ENCODE assay signal across 20 cellular contexts in the genomic region with DNA sequence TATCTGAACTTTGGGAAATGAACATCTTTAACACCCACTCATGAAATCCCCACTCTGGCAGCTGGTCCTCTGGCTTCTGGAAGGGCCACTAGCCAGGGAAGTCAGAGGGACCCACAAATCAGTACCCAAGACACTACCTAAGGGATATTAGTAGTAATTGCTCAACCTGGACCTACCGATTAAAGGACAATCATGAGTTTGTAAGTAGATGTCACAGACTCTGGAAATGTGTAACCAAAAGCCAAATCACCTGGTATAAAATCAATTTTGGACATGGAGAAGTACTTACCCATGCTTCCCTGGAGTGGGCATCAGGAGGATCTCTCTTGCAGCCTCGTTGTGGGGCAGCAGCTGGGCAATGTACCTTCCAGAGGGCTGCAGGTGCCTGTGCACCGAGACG.
A peak's percentile ranks its signal among the peaks of the same experiment; 100 is the strongest.
DNase-seq lines count a peak whose midpoint lies in the region; ATAC-seq, FAIRE-seq and TF ChIP-seq lines count a peak whose summit lies in the region.
"Had no signal": no experiment of that assay in that cellular context is flagged by ENCODE, and none has a peak within 500 bp of the region (broad histone marks: within the 10 kb centered on the region; RNA-seq: fewer than 3 reads in every experiment).

No MANE protein-coding gene starts in this region.

- H3K79me2 ChIP-seq in HepG2 (ENCODE audit: insufficient read depth, low read length) = no peaks in the 10 kb centered on the region

- peaks cover 6% of the 10 kb centered on the region for H3K4me1 Mint-ChIP-seq in nephron progenitor cell
- H3K4me1 Mint-ChIP-seq: B cell had no signal

- TF ChIP-seq RAD21 in liver (IDR thresholded peaks at IDR 0.05) (peak in 1 of 2 donors; percentile 10), HepG2 (CRISPR knock-in tag; IDR thresholded peaks at IDR 0.05) (no peak)

- no peaks in the 10 kb centered on the region for H3K9me3 Mint-ChIP-seq in nephron progenitor cell
- H3K9me3 Mint-ChIP-seq: CD4-positive, alpha-beta T cell; CD8-positive, alpha-beta T cell had no signal

- no peaks in the 10 kb centered on the region for H3K9me3 ChIP-seq in liver (ENCODE audit: control insufficient read depth in 4 of 4, low read length in 3 of 4)
- no peaks in the 10 kb centered on the region for H3K9me3 ChIP-seq in HepG2 (ENCODE audit: low read length)
- H3K9me3 ChIP-seq: A549; BLaER1 treated with 17β-estradiol and CSF1 and Interleukin-3, amounts not matched to agents 10 nM and 100 nM; Caco-2 had no signal

- H3K4me3 ChIP-seq in liver (ENCODE audit: low read depth in 1 of 3, low read length in 3 of 3) = no peak overlapping the region
- no peak overlapping the region for H3K4me3 ChIP-seq in HepG2 (replicated peaks in 1 of 3; ENCODE audit: insufficient read depth in 1 of 3, low read depth in 2 of 3, low read length in 3 of 3)
- H3K4me3 ChIP-seq: A549; BLaER1 treated with 17β-estradiol and CSF1 and Interleukin-3, amounts not matched to agents 10 nM and 100 nM had no signal

- H3K36me3 Mint-ChIP-seq in nephron progenitor cell (ENCODE audit: low read depth) = no peaks in the 10 kb centered on the region
- H3K36me3 Mint-ChIP-seq: CD8-positive, alpha-beta T cell had no signal

- no peaks in the 10 kb centered on the region for H3K36me3 ChIP-seq in liver (ENCODE audit: control insufficient read depth in 4 of 4, insufficient read depth in 3 of 4, low read depth in 1 of 4, low read length in 3 of 4)
- no peaks in the 10 kb centered on the region for H3K36me3 ChIP-seq in HepG2 (replicated peaks in 1 of 2; ENCODE audit: control insufficient read depth in 1 of 2, insufficient read depth in 2 of 2, low read length in 2 of 2)
- H3K36me3 ChIP-seq: BLaER1 treated with 17β-estradiol and CSF1 and Interleukin-3, amounts not matched to agents 10 nM and 100 nM had no signal

- no peak overlapping the region for H3K4me3 Mint-ChIP-seq in nephron progenitor cell
- H3K4me3 Mint-ChIP-seq: B cell; CD4-positive, alpha-beta T cell; CD8-positive, alpha-beta T cell had no signal

- no peak for FAIRE-seq in HepG2 (lab: Jason Lieb, UNC)
- FAIRE-seq: A549, D721Med, G401.6, GM12891 had no signal

- peaks cover 17% of the 10 kb centered on the region for H3K27me3 Mint-ChIP-seq in nephron progenitor cell (ENCODE audit: low read depth, poor library complexity)

- CTCF ChIA-PET in HepG2 (lab: Yijun Ruan, JAX; ENCODE audit: low intra/inter-chr PET ratio, low total read pairs) = no interaction called here

- H2AFZ ChIP-seq in HepG2 (ENCODE audit: low read length) = no peak overlapping the region

- no TSS peak for BruUV-seq in HepG2 (replicated peaks; lab: Mats Ljungman, UMichigan)

- H3K9ac ChIP-seq in liver (ENCODE audit: low read depth in 1 of 2, low read length in 2 of 2) (no peak overlapping the region), HepG2 (ENCODE audit: insufficient read depth, low read depth, low read length) (no peak overlapping the region)
- H3K9ac ChIP-seq: BLaER1 treated with 17β-estradiol and CSF1 and Interleukin-3, amounts not matched to agents 10 nM and 100 nM had no signal

- H3K27ac ChIP-seq in liver (ENCODE audit: low read depth in 1 of 2, low read length in 2 of 2) (no peak overlapping the region), HepG2 (ENCODE audit: extremely low read length, insufficient read depth, low read length) (no peak overlapping the region)
- H3K27ac ChIP-seq: 22Rv1; A549; BLaER1 treated with 17β-estradiol and CSF1 and Interleukin-3, amounts not matched to agents 10 nM and 100 nM; C4-2B had no signal

- TF ChIP-seq CTCF in liver (IDR thresholded peaks at IDR 0.05; ENCODE audit: low read depth, low read length, missing input control) (no peak), HepG2 (CRISPR knock-in tag; IDR thresholded peaks at IDR 0.05) (no peak), nephron progenitor cell (IDR thresholded peaks at IDR 0.05) (no peak)

- peaks cover 5 to 19% (median 11%) of the 10 kb centered on the region in 4 donors for H3K4me1 ChIP-seq in liver (ENCODE audit: control insufficient read depth in 4 of 4, insufficient read depth in 4 of 4, low read length in 3 of 4)
- no peaks in the 10 kb centered on the region for H3K4me1 ChIP-seq in HepG2 (ENCODE audit: insufficient read depth, low read length)
- H3K4me1 ChIP-seq: A549 had no signal

- H3K27me3 ChIP-seq in liver (ENCODE audit: control insufficient read depth in 4 of 4, insufficient read depth in 4 of 4, low read length in 3 of 4) = no peaks in the 10 kb centered on the region
- peaks cover 0 to 3% of the 10 kb centered on the region in 2 experiments; a peak in 1 of 5 replicates for H3K27me3 ChIP-seq in HepG2 (ENCODE audit: control insufficient read depth in 1 of 2, insufficient read depth in 2 of 2, low read length in 2 of 2)
- H3K27me3 ChIP-seq: BLaER1 treated with 17β-estradiol and CSF1 and Interleukin-3, amounts not matched to agents 10 nM and 100 nM had no signal

- ATAC-seq in HepG2 (no peak), GM18520 (IDR thresholded peaks at IDR 0.05; ENCODE audit: unreplicated experiment) (no peak)
- ATAC-seq: A549; CD8-positive, alpha-beta T cell had no signal

- in situ Hi-C loops in HepG2 (cut with HindIII; ENCODE audit: extremely low pct_ligation_motif_present, low pct_unique_long_range_greater_than_20kb) = no loop called here

- WGBS in liver = 61% methylated on average over 4 of the region's 4 CpGs
- 5% methylated on average over 4 of the region's 4 CpGs for WGBS in HepG2 (ENCODE audit: low lambda C conversion rate)

- no peak for TF ChIP-seq EP300 in HepG2 (IDR thresholded peaks at IDR 0.05; ENCODE audit: low read depth in 2 of 2, low read length in 2 of 2)
- TF ChIP-seq EP300 in HepG2 (CRISPR knock-in tag; IDR thresholded peaks at IDR 0.05; ENCODE audit: borderline replicate concordance) = no peak

- peak overlapping the region; percentile 43 for H3K27ac Mint-ChIP-seq in nephron progenitor cell
- H3K27ac Mint-ChIP-seq: B cell; CD4-positive, alpha-beta T cell; CD8-positive, alpha-beta T cell had no signal

- intact Hi-C loops in HepG2 (cut with micrococcal nuclease; ENCODE audit: unreplicated experiment) = no loop called here

- H4K20me1 ChIP-seq in HepG2 (ENCODE audit: insufficient read depth, low read length) = no peaks in the 10 kb centered on the region
- H4K20me1 ChIP-seq: BLaER1 treated with 17β-estradiol and CSF1 and Interleukin-3, amounts not matched to agents 10 nM and 100 nM had no signal

- no peak for TF ChIP-seq POLR2A in HepG2 (IDR thresholded peaks at IDR 0.05; ENCODE audit: insufficient read depth in 1 of 2, low read depth in 2 of 2, low read length in 2 of 2)

- DNase-seq in HepG2 (ENCODE audit: low spot score) = no peak
- no peak for DNase-seq in nephron progenitor cell
- no peak for DNase-seq in KG1 (lab: John Stamatoyannopoulos, UW)
- DNase-seq: AML-193; Caco-2; Calu3; CD4-positive, alpha-beta T cell; CD8-positive, alpha-beta T cell; DMS79 treated with DMSO at 0.1 percent for 48 hours; GF-D8 had no signal

- H3K4me2 ChIP-seq in HepG2 (ENCODE audit: low read depth, low read length) = no peak overlapping the region
- H3K4me2 ChIP-seq: A549; BLaER1 treated with 17β-estradiol and CSF1 and Interleukin-3, amounts not matched to agents 10 nM and 100 nM had no signal

- POLR2A ChIA-PET in HepG2 (lab: Yijun Ruan, JAX) = no interaction called here

TF ChIP-seq in liver, 16 proteins besides CTCF, POLR2A, EP300 and RAD21:
- TF ChIP-seq RXRA (IDR thresholded peaks at IDR 0.05) (peak in 1 of 2 donors; percentile 60), JUND (IDR thresholded peaks at IDR 0.05) (peak in 1 of 2 donors; percentile 27), HNF4A (conservative IDR thresholded peaks at IDR 0.05) (peak; percentile 76)
- TF ChIP-seq, protein P1, sequence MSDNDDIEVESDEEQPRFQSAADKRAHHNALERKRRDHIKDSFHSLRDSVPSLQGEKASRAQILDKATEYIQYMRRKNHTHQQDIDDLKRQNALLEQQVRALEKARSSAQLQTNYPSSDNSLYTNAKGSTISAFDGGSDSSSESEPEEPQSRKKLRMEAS (IDR thresholded peaks at IDR 0.05) = no peak

TF ChIP-seq in HepG2, 621 proteins besides CTCF, POLR2A, EP300 and RAD21:
- TF ChIP-seq JDP2 (CRISPR knock-in tag; IDR thresholded peaks at IDR 0.05; ENCODE audit: borderline replicate concordance) = no peak
- no peak for TF ChIP-seq ZNF670 (CRISPR knock-in tag; IDR thresholded peaks at IDR 0.05; ENCODE audit: borderline replicate concordance)
- TF ChIP-seq ZFP1 (CRISPR knock-in tag; IDR thresholded peaks at IDR 0.05) = no peak
- TF ChIP-seq ZNF749 (CRISPR knock-in tag; IDR thresholded peaks at IDR 0.05; ENCODE audit: borderline replicate concordance) = no peak
- TF ChIP-seq ZBTB8A (CRISPR knock-in tag; IDR thresholded peaks at IDR 0.05; ENCODE audit: borderline replicate concordance, low read depth) = no peak
- TF ChIP-seq, protein P2, sequence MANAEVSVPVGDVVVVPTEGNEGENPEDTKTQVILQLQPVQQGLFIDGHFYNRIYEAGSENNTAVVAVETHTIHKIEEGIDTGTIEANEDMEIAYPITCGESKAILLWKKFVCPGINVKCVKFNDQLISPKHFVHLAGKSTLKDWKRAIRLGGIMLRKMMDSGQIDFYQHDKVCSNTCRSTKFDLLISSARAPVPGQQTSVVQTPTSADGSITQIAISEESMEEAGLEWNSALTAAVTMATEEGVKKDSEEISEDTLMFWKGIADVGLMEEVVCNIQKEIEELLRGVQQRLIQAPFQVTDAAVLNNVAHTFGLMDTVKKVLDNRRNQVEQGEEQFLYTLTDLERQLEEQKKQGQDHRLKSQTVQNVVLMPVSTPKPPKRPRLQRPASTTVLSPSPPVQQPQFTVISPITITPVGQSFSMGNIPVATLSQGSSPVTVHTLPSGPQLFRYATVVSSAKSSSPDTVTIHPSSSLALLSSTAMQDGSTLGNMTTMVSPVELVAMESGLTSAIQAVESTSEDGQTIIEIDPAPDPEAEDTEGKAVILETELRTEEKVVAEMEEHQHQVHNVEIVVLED (CRISPR knock-in tag; IDR thresholded peaks at IDR 0.05; ENCODE audit: borderline replicate concordance) = no peak
